In genomic region chr2:233332125-233332524, GRCh38 we compare ENCODE assay signal across 12 cellular contexts. TPM values are rescaled to one million over a fixed set of nuclear protein-coding genes. Genes with fewer than 3 reads are reported as not detected.
DNase-seq lines count a peak whose midpoint lies in the region; ATAC-seq lines count a peak whose summit lies in the region.
"Had no signal": no experiment of that assay in that cellular context is flagged by ENCODE, and none has a peak within 500 bp of the region (broad histone marks: within the 10 kb centered on the region; RNA-seq: fewer than 3 reads in every experiment).

No MANE protein-coding gene starts in this region.

- ATAC-seq in stimulated activated naive CD8-positive, alpha-beta T cell treated with anti-CD3 and anti-CD28 coated beads, Interleukin-15, Interleukin-2, amounts not matched to agents 100 U/mL and 50 U/mL, for 24 hours, result no peak
- no peak for ATAC-seq in activated naive CD4-positive, alpha-beta T cell treated with anti-CD3 and anti-CD28 coated beads, Interleukin-2, amount 50 U/mL, for 72 hours
- no peak for ATAC-seq in naive B cell (ENCODE audit: low read depth in 2 of 2)
- no peak for ATAC-seq in GM18511 (IDR thresholded peaks at IDR 0.05; ENCODE audit: unreplicated experiment)
- ATAC-seq in GM21786 (IDR thresholded peaks at IDR 0.05; ENCODE audit: unreplicated experiment), result no peak

- peak overlapping the region; percentile 90 for H3K27ac Mint-ChIP-seq in stimulated activated naive CD8-positive, alpha-beta T cell treated with anti-CD3 and anti-CD28 coated beads, Interleukin-15, Interleukin-2, amounts not matched to agents 100 ng/mL and 50 ng/mL, for 24 hours
- peak overlapping the region; percentile 82 to 87 for H3K27ac Mint-ChIP-seq in activated naive CD4-positive, alpha-beta T cell treated with anti-CD3 and anti-CD28 coated beads, Interleukin-2, amount 50 U/mL, for 72 hours
- peak overlapping the region; percentile 96 to 100 (median 99) for H3K27ac Mint-ChIP-seq in naive B cell

- peaks cover 45% of the 10 kb centered on the region for H3K4me1 Mint-ChIP-seq in stimulated activated naive CD8-positive, alpha-beta T cell treated with anti-CD3 and anti-CD28 coated beads, Interleukin-15, Interleukin-2, amounts not matched to agents 100 ng/mL and 50 ng/mL, for 24 hours (ENCODE audit: low read depth)
- peaks cover 55 to 87% (median 86%) of the 10 kb centered on the region in 3 donors for H3K4me1 Mint-ChIP-seq in naive B cell

- no peaks in the 10 kb centered on the region for H3K36me3 Mint-ChIP-seq in stimulated activated naive CD8-positive, alpha-beta T cell treated with anti-CD3 and anti-CD28 coated beads, Interleukin-15, Interleukin-2, amounts not matched to agents 100 ng/mL and 50 ng/mL, for 24 hours (ENCODE audit: low read depth)
- H3K36me3 Mint-ChIP-seq in activated naive CD4-positive, alpha-beta T cell treated with anti-CD3 and anti-CD28 coated beads, Interleukin-2, amount 50 U/mL, for 72 hours, result peaks cover 6 to 15% of the 10 kb centered on the region in 2 donors
- no peaks in the 10 kb centered on the region for H3K36me3 Mint-ChIP-seq in naive B cell

- no peak for DNase-seq in stimulated activated naive CD8-positive, alpha-beta T cell treated with anti-CD3 and anti-CD28 coated beads, Interleukin-15, Interleukin-2, amounts not matched to agents 100 U/mL and 50 U/mL, for 24 hours
- no peak for DNase-seq in activated naive CD4-positive, alpha-beta T cell treated with anti-CD3 and anti-CD28 coated beads, Interleukin-2, amount 50 U/mL, for 72 hours (ENCODE audit: low spot score in 2 of 2)
- DNase-seq in naive B cell (no peak), NCI-H748 (lab: John Stamatoyannopoulos, UW; ENCODE audit: unreplicated experiment) (no peak), DMS79 (lab: John Stamatoyannopoulos, UW) (no peak)
- DNase-seq: foreskin fibroblast, NCI-H446 treated with DMSO at 0.1 percent for 48 hours had no signal

- no peak overlapping the region for H3K4me3 Mint-ChIP-seq in stimulated activated naive CD8-positive, alpha-beta T cell treated with anti-CD3 and anti-CD28 coated beads, Interleukin-15, Interleukin-2, amounts not matched to agents 100 ng/mL and 50 ng/mL, for 24 hours
- peak overlapping the region in 7 of 8 donors; percentile 41 to 81 (median 65) for H3K4me3 Mint-ChIP-seq in naive B cell

- no peaks in the 10 kb centered on the region for H3K9me3 Mint-ChIP-seq in stimulated activated naive CD8-positive, alpha-beta T cell treated with anti-CD3 and anti-CD28 coated beads, Interleukin-15, Interleukin-2, amounts not matched to agents 100 ng/mL and 50 ng/mL, for 24 hours
- H3K9me3 Mint-ChIP-seq in activated naive CD4-positive, alpha-beta T cell treated with anti-CD3 and anti-CD28 coated beads, Interleukin-2, amount 50 U/mL, for 72 hours, result peaks cover 6 to 13% of the 10 kb centered on the region in 2 donors
- no peaks in the 10 kb centered on the region for H3K9me3 Mint-ChIP-seq in naive B cell

- H3K27me3 Mint-ChIP-seq in stimulated activated naive CD8-positive, alpha-beta T cell treated with anti-CD3 and anti-CD28 coated beads, Interleukin-15, Interleukin-2, amounts not matched to agents 100 ng/mL and 50 ng/mL, for 24 hours, result no peaks in the 10 kb centered on the region
- H3K27me3 Mint-ChIP-seq in naive B cell, result no peaks in the 10 kb centered on the region

RNA-seq across cellular contexts. Expression of gene DGKD, which starts 22.2 kb away (rescaled TPM):
- 10 to 100 TPM; 63.2 to 94.8 TPM for total RNA-seq in activated naive CD4-positive, alpha-beta T cell treated with anti-CD3 and anti-CD28 coated beads, Interleukin-2, amount 50 U/mL, for 72 hours
- 100 to 1,000 TPM in 1 of 6 donors, 10 to 100 TPM in 5; 38.0 to 111 (median 67.7) TPM for polyA plus RNA-seq in naive B cell (ENCODE audit: low read depth in 6 of 6)

RNA-seq across cellular contexts. Expression of gene SAG, which starts 24.5 kb away (rescaled TPM):
- total RNA-seq in activated naive CD4-positive, alpha-beta T cell treated with anti-CD3 and anti-CD28 coated beads, Interleukin-2, amount 50 U/mL, for 72 hours, result under 1 TPM in 1 of 2 donors, not detected in 1; 0.05 TPM
- not detected for polyA plus RNA-seq in naive B cell (ENCODE audit: low read depth in 6 of 6)
- total RNA-seq: kidney epithelial cell had no signal
- polyA plus RNA-seq: BJ had no signal
